In genomic region chr19:4967738-4968461, GRCh38 we compare ENCODE assay signal across 2 cellular contexts.
TF ChIP-seq lines count a peak whose summit lies in the region.

No MANE protein-coding gene starts in this region.

TF ChIP-seq in A549, 52 proteins besides CTCF, POLR2A, EP300 and RAD21 (continued from another document):
- TF ChIP-seq REST (IDR thresholded peaks at IDR 0.05) (no peak), PBX3 (IDR thresholded peaks at IDR 0.05) (no peak)

TF ChIP-seq in HEK293, 187 proteins besides CTCF, POLR2A, EP300 and RAD21 (continued from another document and continues in another):
- TF ChIP-seq ZNF274 (IDR thresholded peaks at IDR 0.05; ENCODE audit: low read length) (no peak), ZNF274 (tag by site-specific recombination; IDR thresholded peaks at IDR 0.05; ENCODE audit: borderline replicate concordance) (no peak), ZNF488 (tag by site-specific recombination; IDR thresholded peaks at IDR 0.05) (no peak), ZBTB26 (tag by site-specific recombination; optimal IDR thresholded peaks at IDR 0.05) (no peak), ZNF133 (tag by site-specific recombination; IDR thresholded peaks at IDR 0.05) (no peak), ZNF776 (tag by site-specific recombination; IDR thresholded peaks at IDR 0.05; ENCODE audit: borderline replicate concordance) (no peak), ZBTB17 (tag by site-specific recombination; IDR thresholded peaks at IDR 0.05) (no peak; the same call in 1 of the 2 replicates), ZNF48 (tag by site-specific recombination; IDR thresholded peaks at IDR 0.05) (no peak), ZNF600 (tag by site-specific recombination; IDR thresholded peaks at IDR 0.05) (no peak), ZNF311 (tag by site-specific recombination; IDR thresholded peaks at IDR 0.05; ENCODE audit: borderline replicate concordance) (no peak), ZNF530 (tag by site-specific recombination; IDR thresholded peaks at IDR 0.05; ENCODE audit: low read depth) (no peak), ZNF19 (tag by site-specific recombination; IDR thresholded peaks at IDR 0.05; ENCODE audit: low read depth) (no peak), PRDM2 (tag by site-specific recombination; IDR thresholded peaks at IDR 0.05; ENCODE audit: borderline replicate concordance) (no peak), KLF9 (tag by site-specific recombination; IDR thresholded peaks at IDR 0.05; ENCODE audit: low read depth) (no peak), ZNF157 (tag by site-specific recombination; IDR thresholded peaks at IDR 0.05) (no peak), PRDM10 (tag by site-specific recombination; IDR thresholded peaks at IDR 0.05) (peak; percentile 42; the same call in 1 of the 2 replicates), TCF7L2 (IDR thresholded peaks at IDR 0.05; ENCODE audit: borderline replicate concordance, low read depth, low read length) (no peak), ZBTB49 (tag by site-specific recombination; IDR thresholded peaks at IDR 0.05; ENCODE audit: low read depth) (no peak), ZBTB44 (tag by site-specific recombination; IDR thresholded peaks at IDR 0.05) (no peak), ZNF302 (tag by site-specific recombination; IDR thresholded peaks at IDR 0.05; ENCODE audit: low read depth) (no peak), REST (tag by site-specific recombination; IDR thresholded peaks at IDR 0.05) (no peak), ZNF785 (tag by site-specific recombination; IDR thresholded peaks at IDR 0.05) (0 out of 2 replicates have a peak, but pooled peaks have one; percentile 58), ZBTB48 (tag by site-specific recombination; IDR thresholded peaks at IDR 0.05) (peak; percentile 86), ZNF24 (tag by site-specific recombination; IDR thresholded peaks at IDR 0.05) (no peak; the same call in 1 of the 2 replicates), KLF8 (tag by site-specific recombination; IDR thresholded peaks at IDR 0.05) (no peak), KLF1 (tag by site-specific recombination; IDR thresholded peaks at IDR 0.05) (peak; percentile 59), ZBTB7A (tag by site-specific recombination; IDR thresholded peaks at IDR 0.05; ENCODE audit: low read depth) (no peak), HOXA7 (CRISPR knock-in tag; IDR thresholded peaks at IDR 0.05; ENCODE audit: borderline replicate concordance) (no peak), ZNF148 (tag by site-specific recombination; IDR thresholded peaks at IDR 0.05; ENCODE audit: borderline replicate concordance) (no peak), ZNF138 (tag by site-specific recombination; IDR thresholded peaks at IDR 0.05; ENCODE audit: borderline replicate concordance) (no peak), ZNF580 (tag by site-specific recombination; IDR thresholded peaks at IDR 0.05) (no peak), ZNF114 (tag by site-specific recombination; IDR thresholded peaks at IDR 0.05) (no peak), ZNF202 (tag by site-specific recombination; IDR thresholded peaks at IDR 0.05; ENCODE audit: borderline replicate concordance) (no peak)
